ENCODE assay signal across 8 cellular contexts in genomic region chr1:223712856-223713494, GRCh38. TPM values are rescaled to one million over a fixed set of nuclear protein-coding genes. Genes with fewer than 3 reads are reported as not detected.
DNase-seq lines count a peak whose midpoint lies in the region; ATAC-seq and TF ChIP-seq lines count a peak whose summit lies in the region.

No MANE protein-coding gene starts in this region.

- no peaks in the 10 kb centered on the region for H3K27me3 ChIP-seq in vagina

- peak overlapping the region; percentile 96 for H3K27ac ChIP-seq in vagina

- TF ChIP-seq CTCF in CD14-positive monocyte (IDR thresholded peaks at IDR 0.05) = no peak
- TF ChIP-seq CTCF in GM20000 (IDR thresholded peaks at IDR 0.05; ENCODE audit: extremely low read depth, missing control alignments) = no peak
- no peak for TF ChIP-seq CTCF in nephron (IDR thresholded peaks at IDR 0.05; ENCODE audit: unreplicated experiment in 3 of 3)
- TF ChIP-seq CTCF in vagina (IDR thresholded peaks at IDR 0.05) = no peak

- H3K4me3 Mint-ChIP-seq in CD14-positive monocyte = peak overlapping the region; percentile 96
- peak overlapping the region; percentile 84 for H3K4me3 Mint-ChIP-seq in activated CD8-positive, alpha-beta memory T cell treated with anti-CD3 and anti-CD28 coated beads, Interleukin-2, amount 10 ng/mL, durations not matched to agents 7 days and 5 days
- H3K4me3 Mint-ChIP-seq in nephron = peak overlapping the region; percentile 87 to 90 (median 89)

- H3K4me1 Mint-ChIP-seq in CD14-positive monocyte (peaks cover 53% of the 10 kb centered on the region), nephron (peaks cover 51% of the 10 kb centered on the region)
- peaks cover 53% of the 10 kb centered on the region for H3K4me1 Mint-ChIP-seq in activated CD8-positive, alpha-beta memory T cell treated with anti-CD3 and anti-CD28 coated beads, Interleukin-2, amount 10 ng/mL, durations not matched to agents 7 days and 5 days

- H3K36me3 Mint-ChIP-seq in CD14-positive monocyte (peaks cover 15 to 16% of the 10 kb centered on the region in 2 donors), nephron (ENCODE audit: low read depth) (peaks cover 4% of the 10 kb centered on the region)
- peaks cover 28% of the 10 kb centered on the region for H3K36me3 Mint-ChIP-seq in activated CD8-positive, alpha-beta memory T cell treated with anti-CD3 and anti-CD28 coated beads, Interleukin-2, amount 10 ng/mL, durations not matched to agents 7 days and 5 days

- no peaks in the 10 kb centered on the region for H3K9me3 Mint-ChIP-seq in CD14-positive monocyte
- no peaks in the 10 kb centered on the region for H3K9me3 Mint-ChIP-seq in activated CD8-positive, alpha-beta memory T cell treated with anti-CD3 and anti-CD28 coated beads, Interleukin-2, amount 10 ng/mL, durations not matched to agents 7 days and 5 days (ENCODE audit: low read depth)
- H3K9me3 Mint-ChIP-seq in nephron = no peaks in the 10 kb centered on the region

- CTCF ChIA-PET in activated CD8-positive, alpha-beta memory T cell treated with anti-CD3 and anti-CD28 coated beads, Interleukin-2, amount 10 ng/mL, durations not matched to agents 7 days and 5 days (lab: Charles Lee) = interaction anchor here (1.0 to 5.2 kb wide), 8 partner anchors 11 to 113 kb away, joined by 3 to 76 read pairs (median 4); no protein-coding TSS in a partner anchor

- H3K27ac Mint-ChIP-seq in CD14-positive monocyte (peak overlapping the region; percentile 90 to 98 (median 96)), nephron (peak overlapping the region; percentile 77 to 85 (median 84))
- peak overlapping the region; percentile 96 for H3K27ac Mint-ChIP-seq in activated CD8-positive, alpha-beta memory T cell treated with anti-CD3 and anti-CD28 coated beads, Interleukin-2, amount 10 ng/mL, durations not matched to agents 7 days and 5 days

- H3K4me3 ChIP-seq in vagina = peak overlapping the region; percentile 68 to 75

- H3K9me3 ChIP-seq in vagina = no peaks in the 10 kb centered on the region

- intact Hi-C loops in CD14-positive monocyte (cut with micrococcal nuclease) (loop anchor here (2.0 to 10.0 kb wide), 3 partner anchors 14 to 112 kb away; no protein-coding TSS in a partner anchor), vagina (cut with DNase I) (loop anchor here (2.0 kb wide), 1 partner anchor 36 kb away; no protein-coding TSS in a partner anchor)

- H3K36me3 ChIP-seq in vagina = peaks cover 0 to 4% of the 10 kb centered on the region in 2 donors

- ATAC-seq in HG03565 (IDR thresholded peaks at IDR 0.05; ENCODE audit: unreplicated experiment) = peak; percentile 11
- ATAC-seq in activated CD8-positive, alpha-beta memory T cell treated with anti-CD3 and anti-CD28 coated beads, Interleukin-2, amount 10 ng/mL, durations not matched to agents 7 days and 5 days = peak; percentile 34
- peak; percentile 45 for ATAC-seq in esophagus mucosa

- no peak for TF ChIP-seq POLR2A in vagina (IDR thresholded peaks at IDR 0.05)

- peaks cover 0 to 8% (median 8%) of the 10 kb centered on the region in 3 donors for H3K27me3 Mint-ChIP-seq in CD14-positive monocyte (ENCODE audit: low read depth in 3 of 3)
- no peaks in the 10 kb centered on the region for H3K27me3 Mint-ChIP-seq in activated CD8-positive, alpha-beta memory T cell treated with anti-CD3 and anti-CD28 coated beads, Interleukin-2, amount 10 ng/mL, durations not matched to agents 7 days and 5 days
- peaks cover 7% of the 10 kb centered on the region for H3K27me3 Mint-ChIP-seq in nephron (ENCODE audit: low read depth)

- DNase-seq in CD14-positive monocyte (ENCODE audit: low spot score) (no peak), GM20000 (ENCODE audit: low spot score) (peak; percentile 44), vagina (ENCODE audit: extremely low spot score in 2 of 2) (no peak), dedifferentiated amniotic fluid mesenchymal stem cell (ENCODE audit: extremely low spot score) (no peak)
- peak; percentile 64 for DNase-seq in activated CD8-positive, alpha-beta memory T cell treated with anti-CD3 and anti-CD28 coated beads, Interleukin-2, amount 10 ng/mL, durations not matched to agents 7 days and 5 days

- H3K4me1 ChIP-seq in vagina = peaks cover 70% of the 10 kb centered on the region

RNA-seq across cellular contexts. Expression of gene CAPN2, which starts 0.6 kb away (rescaled TPM):
- polyA plus RNA-seq in CD14-positive monocyte = 100 to 1,000 TPM; 127 to 182 TPM
- total RNA-seq in activated CD8-positive, alpha-beta memory T cell treated with anti-CD3 and anti-CD28 coated beads, Interleukin-2, amount 10 ng/mL, durations not matched to agents 7 days and 5 days = 100 to 1,000 TPM; 183 to 255 TPM
- total RNA-seq in esophagus mucosa = 171 TPM
- 208 TPM for total RNA-seq in vagina

RNA-seq across cellular contexts. Expression of gene CAPN8, which starts 47.5 kb away (rescaled TPM):
- polyA plus RNA-seq in CD14-positive monocyte = not detected
- not detected for total RNA-seq in activated CD8-positive, alpha-beta memory T cell treated with anti-CD3 and anti-CD28 coated beads, Interleukin-2, amount 10 ng/mL, durations not matched to agents 7 days and 5 days
- total RNA-seq in esophagus mucosa = 1.2 TPM
- total RNA-seq in vagina = 0.49 TPM

Comparison
In these comparisons a context has a peak if more than half of its experiments do, and no peak if none do; other contexts are left out.
1. DNase-seq: peak in GM20000 (single experiment) and activated CD8-positive, alpha-beta memory T cell treated with anti-CD3 and anti-CD28 coated beads, Interleukin-2, amount 10 ng/mL, durations not matched to agents 7 days and 5 days (single experiment); none in CD14-positive monocyte (single experiment), vagina (0 of 2) and dedifferentiated amniotic fluid mesenchymal stem cell (single experiment).
2. Peak in every context shown above with its lines, with median percentiles within 50 percentile points of each other: H3K27ac Mint-ChIP-seq, H3K4me3 Mint-ChIP-seq and ATAC-seq.